ENCODE assay signal across 8 cellular contexts in genomic region chr18:49164738-49165137, GRCh38.
"Had no signal": no experiment of that assay in that cellular context is flagged by ENCODE, and none has a peak within 500 bp of the region (broad histone marks: within the 10 kb centered on the region; RNA-seq: fewer than 3 reads in every experiment).

No MANE protein-coding gene starts in this region.

- FAIRE-seq: HepG2, HTR-8/SVneo had no signal

- H3K9ac ChIP-seq: KMS-11 had no signal

- H3K27ac ChIP-seq: HL-60, KMS-11 had no signal

- H3K27ac Mint-ChIP-seq: IgD-negative memory B cell had no signal

- H3K4me2 ChIP-seq: KMS-11 had no signal

- DNase-seq: IMR-90, KBM-7, KG1 had no signal

- ATAC-seq: HepG2 had no signal

- H3K27me3 Mint-ChIP-seq: IgD-negative memory B cell had no signal

- H3K4me3 Mint-ChIP-seq: IgD-negative memory B cell had no signal
